ENCODE assay signal across 15 cellular contexts in the genomic region with DNA sequence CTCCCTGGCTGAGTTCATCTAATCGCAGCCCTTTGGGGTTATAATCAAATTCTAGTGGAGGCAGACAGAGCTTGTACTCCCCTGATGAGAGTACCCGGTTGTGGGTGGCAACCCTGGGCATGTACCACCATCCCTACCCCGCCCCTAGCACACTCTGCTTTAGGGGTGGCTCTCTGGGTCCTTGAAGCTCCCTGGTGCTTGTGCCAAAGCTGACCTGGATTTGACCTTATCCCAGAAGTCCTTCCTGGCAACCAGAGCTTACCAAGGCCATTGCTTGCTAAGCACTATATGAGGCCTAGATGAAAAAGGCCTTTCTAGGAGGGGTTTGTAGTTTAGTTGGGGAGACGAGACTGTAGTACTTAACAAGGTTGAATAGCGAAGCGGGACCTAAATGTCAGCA.
DNase-seq lines count a peak whose midpoint lies in the region; ATAC-seq, FAIRE-seq and TF ChIP-seq lines count a peak whose summit lies in the region.
"Had no signal": no experiment of that assay in that cellular context is flagged by ENCODE, and none has a peak within 500 bp of the region (broad histone marks: within the 10 kb centered on the region; RNA-seq: fewer than 3 reads in every experiment).

No MANE protein-coding gene starts in this region.

- peaks cover 60% of the 10 kb centered on the region for H3K4me1 Mint-ChIP-seq in central memory CD8-positive, alpha-beta T cell

- H3F3A ChIP-seq in smooth muscle cell (ENCODE audit: low read depth): no peaks in the 10 kb centered on the region

- peaks cover 35% of the 10 kb centered on the region for H3K36me3 Mint-ChIP-seq in central memory CD8-positive, alpha-beta T cell (ENCODE audit: insufficient read depth)

- no peaks in the 10 kb centered on the region for H3K9me3 ChIP-seq in smooth muscle cell (replicated peaks; ENCODE audit: low read depth)
- H3K9me3 ChIP-seq: transverse colon had no signal

- no peaks in the 10 kb centered on the region for H3K27me3 Mint-ChIP-seq in central memory CD8-positive, alpha-beta T cell

- peak; percentile 14 for FAIRE-seq in GM12892 (lab: Jason Lieb, UNC)

- TF ChIP-seq POLR2A in GM12892 (IDR thresholded peaks at IDR 0.05; ENCODE audit: low read depth, low read length): no peak

- H3K9me3 Mint-ChIP-seq in central memory CD8-positive, alpha-beta T cell: no peaks in the 10 kb centered on the region

- H2AFZ ChIP-seq in smooth muscle cell (ENCODE audit: low read depth): peak overlapping the region; percentile 37

- H3K27me3 ChIP-seq in layer of hippocampus (ENCODE audit: control insufficient read depth, insufficient read depth, low read length): no peaks in the 10 kb centered on the region
- H3K27me3 ChIP-seq in smooth muscle cell (ENCODE audit: low read depth): no peaks in the 10 kb centered on the region
- H3K27me3 ChIP-seq: transverse colon had no signal

- TF ChIP-seq CTCF in smooth muscle cell (IDR thresholded peaks at IDR 0.05; ENCODE audit: borderline replicate concordance, insufficient read depth, poor library complexity, severe bottlenecking): no peak

- no peak overlapping the region for H3K9ac ChIP-seq in smooth muscle cell (ENCODE audit: low read depth)

- peaks cover 5% of the 10 kb centered on the region for H3K4me1 ChIP-seq in smooth muscle cell (ENCODE audit: low read depth)

- DNase-seq in GM12892 (ENCODE audit: insufficient read length) (no peak), smooth muscle cell (lab: John Stamatoyannopoulos, UW; ENCODE audit: unreplicated experiment) (no peak), NOMO-1 (lab: John Stamatoyannopoulos, UW; ENCODE audit: unreplicated experiment in 2 of 2) (no peak)
- DNase-seq in central memory CD8-positive, alpha-beta T cell (ENCODE audit: low spot score in 2 of 2): no peak
- no peak for DNase-seq in activated CD4-positive, alpha-beta T cell treated with anti-CD3 and anti-CD28 coated beads, Interleukin-2, amount 50 U/mL, for 1 hour
- DNase-seq: cerebellar nuclear complex; Kasumi-1; NCI-H187; NCI-H524 treated with DMSO at 0.1 percent for 48 hours; stimulated activated CD4-positive, alpha-beta T cell treated with anti-CD3 and anti-CD28 coated beads, Interleukin-12 subunit alpha, Interleukin-12 subunit beta, amount 100 ng/mL, for 4 hours; transverse colon had no signal

- H3K4me3 Mint-ChIP-seq in central memory CD8-positive, alpha-beta T cell: no peak overlapping the region

- H3K4me3 ChIP-seq in smooth muscle cell: no peak overlapping the region
- H3K4me3 ChIP-seq: transverse colon had no signal

- WGBS in smooth muscle cell (ENCODE audit: low lambda C conversion rate): 92% methylated on average over 6 of the region's 6 CpGs

- H3K4me2 ChIP-seq in smooth muscle cell: peak overlapping the region; percentile 1

- no peaks in the 10 kb centered on the region for H3K79me2 ChIP-seq in smooth muscle cell (ENCODE audit: low read depth)

- H3K27ac Mint-ChIP-seq in central memory CD8-positive, alpha-beta T cell (ENCODE audit: low read depth): peak overlapping the region; percentile 68

- no peak for ATAC-seq in central memory CD8-positive, alpha-beta T cell (replicated peaks; ENCODE audit: extremely low read depth, poor library complexity, severe bottlenecking)
- ATAC-seq in HG03175 (IDR thresholded peaks at IDR 0.05; ENCODE audit: unreplicated experiment): no peak
- ATAC-seq in GM21825 (IDR thresholded peaks at IDR 0.05; ENCODE audit: unreplicated experiment): no peak
- ATAC-seq: HCT116 had no signal

- no peaks in the 10 kb centered on the region for H3K36me3 ChIP-seq in smooth muscle cell (ENCODE audit: low read depth)

- peak overlapping the region; percentile 94 for H3K27ac ChIP-seq in layer of hippocampus (ENCODE audit: low read depth, low read length)
- H3K27ac ChIP-seq in smooth muscle cell (ENCODE audit: low read depth): no peak overlapping the region

- H4K20me1 ChIP-seq in smooth muscle cell (ENCODE audit: low read depth): no peaks in the 10 kb centered on the region
